In genomic region chr19:33767898-33768413, GRCh38 we compare ENCODE assay signal across 10 cellular contexts. TPM values are rescaled to one million over a fixed set of nuclear protein-coding genes. Genes with fewer than 3 reads are reported as not detected.
A peak's percentile ranks its signal among the peaks of the same experiment; 100 is the strongest.
DNase-seq lines count a peak whose midpoint lies in the region; ATAC-seq, FAIRE-seq and TF ChIP-seq lines count a peak whose summit lies in the region.
"Had no signal": no experiment of that assay in that cellular context is flagged by ENCODE, and none has a peak within 500 bp of the region (broad histone marks: within the 10 kb centered on the region; RNA-seq: fewer than 3 reads in every experiment).

No MANE protein-coding gene starts in this region.

- ATAC-seq in upper lobe of right lung: no peak
- ATAC-seq in GM19035 (IDR thresholded peaks at IDR 0.05; ENCODE audit: unreplicated experiment): no peak
- ATAC-seq in HG03354 (IDR thresholded peaks at IDR 0.05; ENCODE audit: poor library complexity, severe bottlenecking, unreplicated experiment): no peak
- no peak for ATAC-seq in GM19395 (IDR thresholded peaks at IDR 0.05; ENCODE audit: unreplicated experiment)
- ATAC-seq: left cardiac atrium had no signal

- no peaks in the 10 kb centered on the region for H3K79me2 ChIP-seq in DOHH2 (ENCODE audit: control insufficient read depth, low read length)

- H3K9me3 ChIP-seq in DOHH2 (ENCODE audit: control insufficient read depth, insufficient read depth, low read length): no peaks in the 10 kb centered on the region
- no peaks in the 10 kb centered on the region for H3K9me3 ChIP-seq in upper lobe of right lung

- H3K9me2 ChIP-seq in DOHH2 (replicated peaks; ENCODE audit: control insufficient read depth, low read length): no peaks in the 10 kb centered on the region

- H3K4me2 ChIP-seq in DOHH2 (ENCODE audit: low read length): no peak overlapping the region

- peak; percentile 54 for DNase-seq in HTR-8/SVneo (ENCODE audit: insufficient read length, low spot score)
- peak; percentile 23 for DNase-seq in activated CD4-positive, alpha-beta T cell treated with anti-CD3 and anti-CD28 coated beads, Interleukin-2, amount 50 U/mL, for 1 hour
- peak; percentile 93 for DNase-seq in left kidney (ENCODE audit: low read depth, low spot score)
- no peak for DNase-seq in upper lobe of right lung
- DNase-seq: left cardiac atrium had no signal

- FAIRE-seq in HTR-8/SVneo (lab: Jason Lieb, UNC): no peak
- FAIRE-seq: bronchial epithelial cell had no signal

- H3K36me3 ChIP-seq in DOHH2 (ENCODE audit: control insufficient read depth, low read length): no peaks in the 10 kb centered on the region
- H3K36me3 ChIP-seq in upper lobe of right lung: no peaks in the 10 kb centered on the region

- H3K27ac ChIP-seq in DOHH2 (ENCODE audit: low read depth, low read length): no peak overlapping the region
- no peak overlapping the region for H3K27ac ChIP-seq in upper lobe of right lung

- H3F3A ChIP-seq in DOHH2 (ENCODE audit: control insufficient read depth, insufficient read depth): no peaks in the 10 kb centered on the region

- peak; percentile 9 for TF ChIP-seq CTCF in DOHH2 (IDR thresholded peaks at IDR 0.05; ENCODE audit: low read depth, low read length, poor library complexity, severe bottlenecking)
- no peak for TF ChIP-seq CTCF in upper lobe of right lung (IDR thresholded peaks at IDR 0.05)

- no peaks in the 10 kb centered on the region for H4K20me1 ChIP-seq in DOHH2 (ENCODE audit: control insufficient read depth, insufficient read depth, low read depth, low read length)

- H3K4me1 ChIP-seq in DOHH2 (ENCODE audit: control insufficient read depth, low read length): no peaks in the 10 kb centered on the region
- no peaks in the 10 kb centered on the region for H3K4me1 ChIP-seq in upper lobe of right lung

- no peak overlapping the region for H3K4me3 ChIP-seq in DOHH2 (ENCODE audit: low read length)
- no peak overlapping the region for H3K4me3 ChIP-seq in upper lobe of right lung

- intact Hi-C loops in upper lobe of right lung (cut with DNase I): no loop called here

- H3K27me3 ChIP-seq in DOHH2 (ENCODE audit: control insufficient read depth, low read length) (no peaks in the 10 kb centered on the region), upper lobe of right lung (peaks cover 15% of the 10 kb centered on the region)

RNA-seq across cellular contexts. Expression of gene KCTD15, which starts 28.7 kb away (rescaled TPM):
- total RNA-seq in upper lobe of right lung: 48.7 TPM
